ENCODE assay signal across 8 cellular contexts in the genomic region with DNA sequence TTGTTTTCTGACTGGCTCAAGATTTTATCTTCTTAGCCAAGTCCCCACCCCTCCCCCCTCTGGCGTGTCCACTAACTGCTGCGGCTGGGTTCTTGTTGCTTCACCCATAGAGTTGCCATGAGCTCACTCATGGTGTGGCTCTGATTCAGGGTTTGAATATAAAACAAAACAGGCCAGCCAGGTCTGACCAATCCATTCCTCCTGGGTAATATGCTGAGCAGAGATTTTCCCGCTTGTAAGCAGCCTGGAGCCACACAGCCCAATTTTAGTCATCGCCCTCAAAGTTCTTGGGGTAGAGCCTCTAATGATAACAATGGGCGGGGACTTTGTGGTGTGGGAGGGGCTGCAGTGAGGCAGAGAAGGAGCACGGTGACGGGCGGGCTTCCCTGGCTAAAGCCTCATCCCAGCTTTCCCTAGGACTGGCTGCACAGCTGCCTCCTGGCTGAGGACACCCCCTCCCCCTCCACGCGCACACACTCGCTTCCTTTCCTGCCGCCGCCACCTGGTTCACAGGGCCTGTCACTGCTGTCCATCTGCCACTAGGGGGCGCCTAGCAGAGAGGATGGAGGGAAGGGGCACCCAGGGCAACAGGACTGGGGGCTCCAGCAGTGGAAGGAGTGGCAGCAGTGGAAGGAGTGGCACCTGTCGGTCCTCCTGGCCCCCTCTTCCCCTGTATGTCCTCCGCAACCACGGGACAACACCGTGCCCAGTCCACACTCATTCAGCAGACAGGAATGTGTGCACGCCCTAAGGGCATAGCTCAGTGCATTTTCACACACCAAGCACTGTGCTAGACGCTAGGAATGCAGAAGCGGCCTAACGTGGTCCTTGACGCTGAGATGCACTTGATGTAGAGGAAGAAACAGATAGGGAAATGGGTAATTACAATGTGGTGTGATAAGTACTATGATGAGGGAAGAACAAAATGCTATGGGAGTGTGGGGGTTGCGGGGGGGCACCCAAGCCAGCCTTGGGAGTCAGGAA. TPM values are rescaled to one million over a fixed set of nuclear protein-coding genes. Genes with fewer than 3 reads are reported as not detected.
A peak's percentile ranks its signal among the peaks of the same experiment; 100 is the strongest.
DNase-seq lines count a peak whose midpoint lies in the region; ATAC-seq lines count a peak whose summit lies in the region.

No MANE protein-coding gene starts in this region.

- WGBS in mesodermal cell (ENCODE audit: insufficient coverage in 2 of 2), 2 experiments: 80 to 83% methylated on average over 1 to 2 of the region's 24 CpGs

- H3K4me1 Mint-ChIP-seq in stimulated activated naive CD8-positive, alpha-beta T cell treated with anti-CD3 and anti-CD28 coated beads, Interleukin-15, amount 100 ng/mL, for 72 hours: peaks cover 15% of the 10 kb centered on the region

- H3K36me3 ChIP-seq in mesodermal cell (ENCODE audit: control insufficient read depth, insufficient read depth, low read length): no peaks in the 10 kb centered on the region

- peak overlapping the region in 1 of 2 donors; percentile 42 for H3K27ac Mint-ChIP-seq in stimulated activated naive CD8-positive, alpha-beta T cell treated with anti-CD3 and anti-CD28 coated beads, Interleukin-15, amount 100 ng/mL, for 72 hours

- no peak overlapping the region for H3K4me3 Mint-ChIP-seq in stimulated activated naive CD8-positive, alpha-beta T cell treated with anti-CD3 and anti-CD28 coated beads, Interleukin-15, amount 100 ng/mL, for 72 hours

- H3K4me3 ChIP-seq in mesodermal cell (ENCODE audit: extremely low read depth, insufficient read depth, low read length, poor library complexity, severe bottlenecking): no peak overlapping the region

- H3K27me3 Mint-ChIP-seq in stimulated activated naive CD8-positive, alpha-beta T cell treated with anti-CD3 and anti-CD28 coated beads, Interleukin-15, amount 100 ng/mL, for 72 hours: no peaks in the 10 kb centered on the region

- no peaks in the 10 kb centered on the region for H3K9me3 Mint-ChIP-seq in stimulated activated naive CD8-positive, alpha-beta T cell treated with anti-CD3 and anti-CD28 coated beads, Interleukin-15, amount 100 ng/mL, for 72 hours

- no peaks in the 10 kb centered on the region for H3K9me3 ChIP-seq in mesodermal cell (ENCODE audit: control insufficient read depth, low read length)

- peak overlapping the region; percentile 74 for H3K27ac ChIP-seq in mesodermal cell (ENCODE audit: low read depth, low read length, severe bottlenecking)

- peaks cover 11% of the 10 kb centered on the region for H3K4me1 ChIP-seq in mesodermal cell (ENCODE audit: control insufficient read depth, insufficient read depth, low read length, poor library complexity, severe bottlenecking)

- ATAC-seq in stimulated activated naive CD8-positive, alpha-beta T cell treated with anti-CD3 and anti-CD28 coated beads, Interleukin-15, amount 100 ng/mL, for 72 hours: peak; percentile 87

- DNase-seq in EH (ENCODE audit: low read depth) (peak; percentile 91), H4 (ENCODE audit: low spot score) (peak; percentile 90), NCI-H2107 (lab: John Stamatoyannopoulos, UW) (peak; percentile 34), GF-D8 (lab: John Stamatoyannopoulos, UW) (no peak)
- peak; percentile 46 to 52 for DNase-seq in activated CD4-positive, alpha-beta T cell treated with anti-CD3 and anti-CD28 coated beads, Interleukin-2, amount 50 U/mL, for 4 hours
- DNase-seq in effector CD4-positive, alpha-beta T cell: peak; percentile 63
- DNase-seq in stimulated activated naive CD8-positive, alpha-beta T cell treated with anti-CD3 and anti-CD28 coated beads, Interleukin-15, amount 100 ng/mL, for 72 hours: peak; percentile 48 to 62

RNA-seq across cellular contexts. Expression of a gene that starts 26.8 kb away (rescaled TPM):
- 81.3 and 100 TPM in 2 replicates for total RNA-seq in H4 (2014; rRNA removed; shearing (Covaris generic))
- polyA plus RNA-seq in mesodermal cell (2013, experiment 1 of 2): 40.7 TPM
- 41.5 TPM for polyA plus RNA-seq in mesodermal cell (2013, experiment 2 of 2)
